In the genomic region with DNA sequence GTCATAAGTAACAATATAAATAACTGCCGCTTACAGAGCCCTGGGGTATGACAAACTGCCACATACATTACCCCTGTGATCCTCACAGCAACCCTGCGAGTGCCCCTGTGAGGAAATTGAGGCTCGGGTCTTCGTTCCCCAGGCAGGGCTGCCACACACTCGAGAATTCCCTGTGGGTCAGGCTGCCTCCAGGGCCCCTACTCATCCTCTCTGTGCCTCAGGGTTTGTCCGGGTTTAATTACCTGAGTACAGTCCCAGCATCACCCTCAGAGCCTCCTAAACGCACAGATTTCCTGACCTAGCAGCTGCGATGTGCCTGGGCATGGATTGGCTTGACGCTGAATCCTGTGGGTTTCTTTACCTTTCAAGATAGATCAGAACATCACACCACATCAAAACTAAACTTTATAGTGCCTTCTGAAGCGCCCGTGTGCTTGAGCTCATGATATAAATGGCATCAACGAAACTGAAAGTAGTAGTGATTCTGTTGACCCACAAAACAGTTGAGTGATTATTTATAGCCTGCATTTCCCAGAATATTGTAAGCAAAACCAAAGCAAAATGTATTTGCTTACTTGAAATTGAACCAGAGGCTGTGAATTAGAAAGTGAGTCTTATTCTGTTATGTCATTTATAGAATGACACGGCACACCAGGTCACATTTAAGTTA, we compare ENCODE assay signal across 8 cellular contexts.
DNase-seq lines count a peak whose midpoint lies in the region; ATAC-seq and TF ChIP-seq lines count a peak whose summit lies in the region.

No MANE protein-coding gene starts in this region.

- peaks cover 49 to 54% of the 10 kb centered on the region in 2 donors for H3K4me1 ChIP-seq in mucosa of rectum (ENCODE audit: control insufficient read depth in 2 of 2, insufficient read depth in 2 of 2, low read length in 2 of 2)

- H3K4me3 ChIP-seq in GM12864 (ENCODE audit: low read depth, low read length) (peak overlapping the region; percentile 27), mucosa of rectum (ENCODE audit: low read length in 2 of 2) (peak overlapping the region; percentile 41 to 51), foreskin fibroblast (ENCODE audit: low read depth in 1 of 2, low read length in 2 of 2) (no peak overlapping the region)

- peak overlapping the region; percentile 48 to 58 for H3K9ac ChIP-seq in mucosa of rectum (ENCODE audit: low read depth in 1 of 2, low read length in 2 of 2)

- H3K27ac ChIP-seq in mucosa of rectum (ENCODE audit: low read depth in 2 of 2, low read length in 2 of 2) (peak overlapping the region; percentile 73 to 86), substantia nigra (ENCODE audit: low read depth, low read length, poor library complexity, severe bottlenecking) (no peak overlapping the region)

- ATAC-seq in HG03565 (IDR thresholded peaks at IDR 0.05; ENCODE audit: unreplicated experiment), result peak; percentile 30

- H3K27me3 ChIP-seq in mucosa of rectum (ENCODE audit: control insufficient read depth in 2 of 2, insufficient read depth in 2 of 2, low read length in 2 of 2), result no peaks in the 10 kb centered on the region

- H3K9me3 ChIP-seq in mucosa of rectum (ENCODE audit: control insufficient read depth in 2 of 2, low read length in 2 of 2), result no peaks in the 10 kb centered on the region

- peaks cover 19 to 20% of the 10 kb centered on the region in 2 donors for H3K36me3 ChIP-seq in mucosa of rectum (ENCODE audit: control insufficient read depth in 2 of 2, insufficient read depth in 2 of 2, low read length in 2 of 2)

- DNase-seq in GM12864 (ENCODE audit: low read depth), result peak; percentile 70
- peak; percentile 67 to 69 for DNase-seq in activated T-cell treated with anti-CD3 and anti-CD28 coated beads, Interleukin-2, amount 50 U/mL, for 48 hours
- no peak for DNase-seq in foreskin fibroblast
- DNase-seq in substantia nigra (lab: John Stamatoyannopoulos, UW), result no peak
- no peak for DNase-seq in inferior parietal cortex (ENCODE audit: extremely low spot score)
- DNase-seq in 8988T, result no peak

- TF ChIP-seq CTCF in GM12864 (IDR thresholded peaks at IDR 0.05; ENCODE audit: low read depth, low read length, missing control alignments) (no peak), foreskin fibroblast (IDR thresholded peaks at IDR 0.05; ENCODE audit: low read depth, low read length) (no peak)

Comparison
In these comparisons a context has a peak if more than half of its experiments do, and no peak if none do; other contexts are left out.
1. DNase-seq: peak in GM12864 (single experiment) and activated T-cell treated with anti-CD3 and anti-CD28 coated beads, Interleukin-2, amount 50 U/mL, for 48 hours (2 of 2); none in foreskin fibroblast (0 of 2), substantia nigra (0 of 49), inferior parietal cortex (single experiment) and 8988T (single experiment).
2. H3K4me3 ChIP-seq: peak in GM12864 (single experiment) and mucosa of rectum (2 of 2); none in foreskin fibroblast (0 of 2).